26 cellular contexts compared by ENCODE assay signal in genomic region chr17:32297860-32298259, GRCh38. TPM values are rescaled to one million over a fixed set of nuclear protein-coding genes. Genes with fewer than 3 reads are reported as not detected.
"Had no signal": no experiment of that assay in that cellular context is flagged by ENCODE, and none has a peak within 500 bp of the region (broad histone marks: within the 10 kb centered on the region; RNA-seq: fewer than 3 reads in every experiment).

No MANE protein-coding gene starts in this region.

- H3K4me3 ChIP-seq: cardiac muscle cell, Peyer's patch had no signal

- DNase-seq: activated CD4-positive, alpha-beta T cell treated with anti-CD3 and anti-CD28 coated beads for 48 hours; activated CD4-positive, alpha-beta T cell treated with anti-CD3 and anti-CD28 coated beads, Interleukin-2, amount 50 U/mL, for 48 hours; activated CD8-positive, alpha-beta memory T cell treated with anti-CD3 and anti-CD28 coated beads for 24 hours; activated gamma-delta T cell; activated naive CD4-positive, alpha-beta T cell treated with anti-CD3 and anti-CD28 coated beads for 36 hours; activated T-cell treated with anti-CD3 and anti-CD28 coated beads for 4 hours; activated T-cell treated with anti-CD3 and anti-CD28 coated beads, Interleukin-2, amount 50 U/mL, for 48 hours; amygdala; brain microvascular endothelial cell; Karpas-422; MM.1S; NCI-H1105; NCI-H1436; NCI-H2081; NCI-H2227 treated with DMSO at 0.1 percent for 48 hours; NCI-H446 treated with DMSO at 0.1 percent for 48 hours; NCI-H526 treated with DMSO at 0.1 percent for 48 hours; Peyer's patch; Right ventricle myocardium superior; SK-N-SH; T-helper 1 cell had no signal

- H3K9me3 ChIP-seq: Peyer's patch, SJCRH30, SK-N-SH had no signal

- H3K27ac ChIP-seq: brain microvascular endothelial cell, cardiac muscle cell, Peyer's patch, RWPE1, SJCRH30 had no signal

- H3K27me3 ChIP-seq: brain microvascular endothelial cell, cardiac muscle cell, Peyer's patch had no signal

- ATAC-seq: activated CD4-positive, CD25-positive, alpha-beta regulatory T cell treated with anti-CD3 and anti-CD28 coated beads, Interleukin-2, amount 50 U/mL, for 24 hours; activated T-helper 17 cell treated with anti-CD3 and anti-CD28 coated beads, Interleukin-2, amount 50 U/mL, for 72 hours had no signal

- H3K9ac ChIP-seq: SK-N-SH had no signal

- H3K36me3 ChIP-seq: brain microvascular endothelial cell, cardiac muscle cell, Peyer's patch, SJCRH30 had no signal

- H3K4me1 ChIP-seq: Peyer's patch had no signal

- H3K4me2 ChIP-seq: SK-N-SH had no signal

RNA-seq across cellular contexts. Expression of gene RHBDL3, which starts 32.2 kb away (rescaled TPM):
- total RNA-seq: activated naive CD4-positive, alpha-beta T cell treated with anti-CD3 and anti-CD28 coated beads for 36 hours; SJCRH30 had no signal
